9 cellular contexts compared by ENCODE assay signal in genomic region chr11:61688368-61689163, GRCh38. TPM values are rescaled to one million over a fixed set of nuclear protein-coding genes. Genes with fewer than 3 reads are reported as not detected.
A peak's percentile ranks its signal among the peaks of the same experiment; 100 is the strongest.
DNase-seq lines count a peak whose midpoint lies in the region; ATAC-seq and TF ChIP-seq lines count a peak whose summit lies in the region.
"Had no signal": no experiment of that assay in that cellular context is flagged by ENCODE, and none has a peak within 500 bp of the region (broad histone marks: within the 10 kb centered on the region; RNA-seq: fewer than 3 reads in every experiment).

No MANE protein-coding gene starts in this region.

- no peak overlapping the region for H3K4me3 Mint-ChIP-seq in immature natural killer cell

- no peaks in the 10 kb centered on the region for H3K4me1 ChIP-seq in foreskin keratinocyte
- H3K4me1 ChIP-seq in sigmoid colon: peaks cover 0 to 51% (median 22%) of the 10 kb centered on the region in 4 donors

- DNase-seq in EL: peak; percentile 78
- DNase-seq in SW480 (ENCODE audit: low spot score): peak; percentile 72
- no peak for DNase-seq in foreskin keratinocyte
- peak; percentile 91 for DNase-seq in sigmoid colon
- no peak for DNase-seq in NCI-H187 (lab: John Stamatoyannopoulos, UW)
- DNase-seq in stimulated activated CD4-positive, alpha-beta T cell treated with anti-CD3 and anti-CD28 coated beads, Interleukin-12 subunit alpha, Interleukin-12 subunit beta, amount 100 ng/mL, for 4 hours: no peak
- no peak for DNase-seq in immature natural killer cell
- DNase-seq: activated gamma-delta T cell treated with Interleukin-2 at 50 U/mL for 16 hours had no signal

- H3K4me1 Mint-ChIP-seq in immature natural killer cell: peaks cover 0 to 15% of the 10 kb centered on the region in 2 donors

- H3K27me3 Mint-ChIP-seq in immature natural killer cell (ENCODE audit: low read depth in 3 of 3): peaks cover 0 to 5% (median 3%) of the 10 kb centered on the region in 3 donors

- intact Hi-C loops in sigmoid colon (cut with DNase I): no loop called here

- H3K27ac ChIP-seq in foreskin keratinocyte (no peak overlapping the region), sigmoid colon (peak overlapping the region; percentile 81 to 84 (median 83))

- no peaks in the 10 kb centered on the region for H3K9me3 Mint-ChIP-seq in immature natural killer cell

- no peak for TF ChIP-seq CTCF in foreskin keratinocyte (conservative IDR thresholded peaks at IDR 0.05)
- TF ChIP-seq CTCF in sigmoid colon (IDR thresholded peaks at IDR 0.05): no peak

- H3K27me3 ChIP-seq in foreskin keratinocyte (peaks cover 54% of the 10 kb centered on the region), sigmoid colon (peaks cover 0 to 8% (median 0%) of the 10 kb centered on the region in 3 donors)

- ATAC-seq in foreskin keratinocyte (peak; percentile 61), GM19452 (IDR thresholded peaks at IDR 0.05; ENCODE audit: unreplicated experiment) (no peak)

- H3K9me3 ChIP-seq in sigmoid colon: no peaks in the 10 kb centered on the region

- peak overlapping the region in 2 of 4 donors; percentile 5 to 20 for H3K4me3 ChIP-seq in sigmoid colon

- no peak overlapping the region for H3K27ac Mint-ChIP-seq in immature natural killer cell

- no peaks in the 10 kb centered on the region for H3K36me3 Mint-ChIP-seq in immature natural killer cell

- 13 to 60% methylated on average over 19 of the region's 19 CpGs for WGBS in sigmoid colon, 2 donors

- no peaks in the 10 kb centered on the region for H3K36me3 ChIP-seq in sigmoid colon

- TF ChIP-seq EP300 in sigmoid colon (IDR thresholded peaks at IDR 0.05): no peak

- TF ChIP-seq POLR2A in sigmoid colon (IDR thresholded peaks at IDR 0.05): no peak

RNA-seq across cellular contexts. Expression of gene DAGLA, which starts 8.4 kb away (rescaled TPM):
- total RNA-seq in foreskin keratinocyte (0.18 and 0.24 TPM in 2 replicates), sigmoid colon (1 to 10 TPM; 1.8 to 4.2 (median 2.0) TPM)
- polyA plus RNA-seq in foreskin keratinocyte (0.10 and 0.11 TPM in 2 replicates), sigmoid colon (1 to 10 TPM; 1.8 to 6.2 (median 2.4) TPM), immature natural killer cell (not detected)

Comparison
In these comparisons a context has a peak if more than half of its experiments do, and no peak if none do; other contexts are left out.
1. DNase-seq: peak in EL (single experiment), SW480 (single experiment) and sigmoid colon (single experiment); none in foreskin keratinocyte (0 of 2), NCI-H187 (0 of 2), stimulated activated CD4-positive, alpha-beta T cell treated with anti-CD3 and anti-CD28 coated beads, Interleukin-12 subunit alpha, Interleukin-12 subunit beta, amount 100 ng/mL, for 4 hours (single experiment) and immature natural killer cell (0 of 3).